Comparison of ENCODE assay signal across 8 cellular contexts in the genomic region with DNA sequence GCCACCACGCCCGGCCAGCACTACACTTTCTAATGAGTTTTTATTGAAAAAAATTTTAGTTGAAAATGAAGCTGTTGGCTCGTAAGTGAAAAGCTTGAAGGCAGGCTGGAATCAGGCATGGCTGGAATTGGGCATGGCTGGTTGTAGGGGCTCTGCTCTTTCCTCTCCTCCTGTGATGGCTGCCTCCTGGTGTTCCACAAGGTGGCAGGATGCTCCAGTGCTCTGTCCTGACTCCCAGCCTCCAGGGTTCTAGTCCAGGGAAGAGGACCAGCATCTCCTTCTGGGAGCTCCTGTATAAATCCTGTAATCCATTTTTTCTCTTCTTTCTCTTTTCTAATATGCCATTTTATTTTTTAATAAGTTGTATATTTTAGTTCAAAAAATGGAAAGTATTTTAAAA. TPM values are rescaled to one million over a fixed set of nuclear protein-coding genes. Genes with fewer than 3 reads are reported as not detected.
DNase-seq lines count a peak whose midpoint lies in the region; ATAC-seq and TF ChIP-seq lines count a peak whose summit lies in the region.

No MANE protein-coding gene starts in this region.

- no peaks in the 10 kb centered on the region for H4K20me1 ChIP-seq in fibroblast of lung (ENCODE audit: control insufficient read depth, extremely low read depth, insufficient read depth, low read length)

- TF ChIP-seq POLR2A in tibial nerve (IDR thresholded peaks at IDR 0.05) (no peak), GM18505 (IDR thresholded peaks at IDR 0.05; ENCODE audit: borderline replicate concordance, extremely low read depth, insufficient read depth, insufficient read length) (no peak)

- ATAC-seq in Right ventricle myocardium superior (ENCODE audit: poor library complexity) (no peak), GM18505 (IDR thresholded peaks at IDR 0.05; ENCODE audit: unreplicated experiment) (no peak)

- TF ChIP-seq EP300 in tibial nerve (IDR thresholded peaks at IDR 0.05) = no peak

- H3K36me3 ChIP-seq in cardiac muscle cell (no peaks in the 10 kb centered on the region), fibroblast of lung (ENCODE audit: control insufficient read depth, insufficient read depth, low read length) (no peaks in the 10 kb centered on the region), tibial nerve (peaks cover 0 to 37% (median 0%) of the 10 kb centered on the region in 3 donors)

- no peaks in the 10 kb centered on the region for H3K79me2 ChIP-seq in fibroblast of lung (ENCODE audit: control insufficient read depth, insufficient read depth, low read length)

- H3K4me3 ChIP-seq in cardiac muscle cell (no peak overlapping the region), fibroblast of lung (replicated peaks in 1 of 4; ENCODE audit: control extremely low read depth in 1 of 4, insufficient read depth in 1 of 4, low read depth in 3 of 4, low read length in 4 of 4) (no peak overlapping the region), tibial nerve (no peak overlapping the region)

- TF ChIP-seq CTCF in cardiac muscle cell (IDR thresholded peaks at IDR 0.05; ENCODE audit: low read depth, low read length) = peak; percentile 45
- peak; percentile 35 to 58 for TF ChIP-seq CTCF in fibroblast of lung (conservative IDR thresholded peaks at IDR 0.05 in 1 of 2, IDR thresholded peaks at IDR 0.05 in 1 of 2; ENCODE audit: low read depth in 1 of 2, low read length in 2 of 2)
- peak in 4 of 5 experiments; percentile 13 to 21 (median 16) for TF ChIP-seq CTCF in tibial nerve (IDR thresholded peaks at IDR 0.05)

- H2AFZ ChIP-seq in fibroblast of lung (ENCODE audit: low read length) = no peak overlapping the region

- H3K27ac ChIP-seq in cardiac muscle cell (no peak overlapping the region), fibroblast of lung (ENCODE audit: insufficient read depth, low read length) (no peak overlapping the region), tibial nerve (no peak overlapping the region)

- H3K9me3 ChIP-seq in cardiac muscle cell (ENCODE audit: low read depth) (no peaks in the 10 kb centered on the region), fibroblast of lung (ENCODE audit: control insufficient read depth, insufficient read depth, low read depth, low read length) (no peaks in the 10 kb centered on the region), tibial nerve (no peaks in the 10 kb centered on the region)

- no peak overlapping the region for H3K4me2 ChIP-seq in fibroblast of lung (ENCODE audit: extremely low read depth, insufficient read depth, low read length)

- H3K4me1 ChIP-seq in cardiac muscle cell (ENCODE audit: low read depth) (no peaks in the 10 kb centered on the region), fibroblast of lung (ENCODE audit: control insufficient read depth, extremely low read depth, insufficient read depth, low read length) (no peaks in the 10 kb centered on the region), tibial nerve (no peaks in the 10 kb centered on the region)

- intact Hi-C loops in Right ventricle myocardium superior (cut with DNase I) = no loop called here

- H3K9ac ChIP-seq in fibroblast of lung (ENCODE audit: insufficient read depth, low read length) = no peak overlapping the region

- 87 to 90% methylated on average over 3 of the region's 3 CpGs for WGBS in tibial nerve, 2 donors

- peak; percentile 33 to 49 for DNase-seq in cardiac muscle cell (ENCODE audit: low read depth in 1 of 2, low spot score in 1 of 2)
- no peak for DNase-seq in Right ventricle myocardium superior
- peak; percentile 77 for DNase-seq in NCI-H82 (lab: John Stamatoyannopoulos, UW)
- peak; percentile 19 to 47 for DNase-seq in fibroblast of lung (ENCODE audit: low read depth in 2 of 2)
- no peak for DNase-seq in tibial nerve (ENCODE audit: low spot score in 2 of 2)
- no peak for DNase-seq in AML-193 (lab: John Stamatoyannopoulos, UW)
- no peak for DNase-seq in GM19238 (ENCODE audit: insufficient read length, low spot score)

- H3K27me3 ChIP-seq in cardiac muscle cell = no peaks in the 10 kb centered on the region
- no peaks in the 10 kb centered on the region for H3K27me3 ChIP-seq in fibroblast of lung (ENCODE audit: control insufficient read depth, insufficient read depth, low read length)
- no peaks in the 10 kb centered on the region for H3K27me3 ChIP-seq in tibial nerve

RNA-seq across cellular contexts. Expression of a gene that starts 57.2 kb away (rescaled TPM):
- total RNA-seq in cardiac muscle cell (41.7 and 53.9 TPM in 2 replicates), Right ventricle myocardium superior (10.7 TPM), fibroblast of lung (4.4 and 9.7 TPM in 2 replicates), tibial nerve (10 to 100 TPM in 3 of 4 donors, 1 to 10 TPM in 1; 4.8 to 20.8 (median 12.0) TPM)
- polyA plus RNA-seq in cardiac muscle cell (34.4 and 37.3 TPM in 2 replicates), fibroblast of lung (22.2 and 55.3 TPM in 2 replicates)
- polyA plus RNA-seq in fibroblast of lung (2012) = 16.1 and 36.0 TPM in 2 replicates
- polyA minus RNA-seq in fibroblast of lung (ENCODE audit: low replicate concordance) = 3.1 and 9.2 TPM in 2 replicates

RNA-seq across cellular contexts. Expression of a gene that starts 57.5 kb away (rescaled TPM):
- total RNA-seq in cardiac muscle cell (11.4 and 11.9 TPM in 2 replicates), Right ventricle myocardium superior (10.5 TPM), fibroblast of lung (12.1 and 14.4 TPM in 2 replicates), tibial nerve (10 to 100 TPM in 3 of 4 donors, 1 to 10 TPM in 1; 8.8 to 16.8 (median 12.4) TPM)
- polyA plus RNA-seq in cardiac muscle cell (8.7 and 11.3 TPM in 2 replicates), fibroblast of lung (9.1 and 9.3 TPM in 2 replicates)
- polyA plus RNA-seq in fibroblast of lung (2012) = 6.7 and 6.8 TPM in 2 replicates
- 0.82 and 2.5 TPM in 2 replicates for polyA minus RNA-seq in fibroblast of lung (ENCODE audit: low replicate concordance)

Comparison
In these comparisons a context has a peak if more than half of its experiments do, and no peak if none do; other contexts are left out.
1. DNase-seq: peak in cardiac muscle cell (2 of 2), NCI-H82 (single experiment) and fibroblast of lung (2 of 2); none in Right ventricle myocardium superior (single experiment), tibial nerve (0 of 2), AML-193 (0 of 2) and GM19238 (single experiment).
2. Peak in every context shown above with its lines, with median percentiles within 50 percentile points of each other: CTCF ChIP-seq.